ENCODE assay signal across 25 cellular contexts in the genomic region with DNA sequence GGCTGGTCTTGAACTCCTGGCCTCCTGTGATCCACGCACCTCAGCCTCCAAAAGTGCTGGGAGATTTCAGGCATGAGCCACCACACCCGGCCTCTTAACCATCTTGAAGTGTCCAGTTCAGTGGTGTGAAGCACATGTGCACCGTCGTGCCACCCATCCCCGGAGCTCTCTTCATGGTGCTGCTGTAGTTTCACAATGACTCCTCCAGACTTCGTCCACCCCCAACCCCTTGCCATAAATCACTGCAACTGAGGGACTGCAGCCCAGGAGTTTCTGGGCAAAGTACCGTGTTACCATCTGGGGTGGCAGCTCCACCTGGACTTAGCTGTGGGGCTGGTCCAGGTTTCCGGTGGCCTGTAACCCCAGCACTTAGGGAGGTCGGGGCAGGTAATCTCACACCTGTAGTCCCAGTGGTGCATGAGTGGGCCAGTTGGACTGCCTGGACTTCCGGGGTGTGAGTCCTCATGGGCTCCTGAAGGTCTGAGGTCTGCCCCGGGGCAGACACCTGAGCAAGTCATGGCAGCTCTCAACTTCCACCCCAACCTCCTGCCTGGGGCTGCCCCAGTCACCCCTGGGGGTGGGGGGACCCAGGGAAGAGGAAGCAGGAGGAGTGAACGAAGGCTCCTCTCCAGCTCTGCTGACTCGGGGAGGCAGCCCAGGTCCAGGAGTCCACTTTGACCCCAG. TPM values are rescaled to one million over a fixed set of nuclear protein-coding genes. Genes with fewer than 3 reads are reported as not detected.
DNase-seq lines count a peak whose midpoint lies in the region; ATAC-seq and TF ChIP-seq lines count a peak whose summit lies in the region.
"Had no signal": no experiment of that assay in that cellular context is flagged by ENCODE, and none has a peak within 500 bp of the region (broad histone marks: within the 10 kb centered on the region; RNA-seq: fewer than 3 reads in every experiment).

No MANE protein-coding gene starts in this region.

- TF ChIP-seq POLR2A in adrenal gland (IDR thresholded peaks at IDR 0.05): no peak

- peaks cover 0 to 5% (median 0%) of the 10 kb centered on the region in 5 donors for H3K27me3 Mint-ChIP-seq in naive thymus-derived CD8-positive, alpha-beta T cell
- H3K27me3 Mint-ChIP-seq: activated CD4-positive, alpha-beta T cell treated with anti-CD3 and anti-CD28 coated beads for 36 hours; CD4-positive, alpha-beta memory T cell; naive B cell; stimulated activated naive CD8-positive, alpha-beta T cell treated with anti-CD3 and anti-CD28 coated beads, Interleukin-15, Interleukin-2, amounts not matched to agents 100 ng/mL and 50 ng/mL, for 24 hours had no signal

- no peaks in the 10 kb centered on the region for H3K9me3 ChIP-seq in HEK293 (ENCODE audit: control insufficient read depth, insufficient read depth, low read depth, low read length)
- H3K9me3 ChIP-seq in adrenal gland (replicated peaks in 1 of 3): no peaks in the 10 kb centered on the region
- H3K9me3 ChIP-seq: body of pancreas, transverse colon had no signal

- peak overlapping the region in 1 of 10 donors; percentile 10 for H3K4me3 Mint-ChIP-seq in naive thymus-derived CD8-positive, alpha-beta T cell
- H3K4me3 Mint-ChIP-seq: activated CD4-positive, alpha-beta T cell treated with anti-CD3 and anti-CD28 coated beads for 36 hours; activated naive CD8-positive, alpha-beta T cell treated with anti-CD3 and anti-CD28 coated beads, Interleukin-2, amount 10 ng/mL, durations not matched to agents 7 days and 5 days; CD4-positive, alpha-beta memory T cell; naive B cell; stimulated activated naive CD8-positive, alpha-beta T cell treated with anti-CD3 and anti-CD28 coated beads, Interleukin-15, Interleukin-2, amounts not matched to agents 100 ng/mL and 50 ng/mL, for 24 hours had no signal

- no peaks in the 10 kb centered on the region for H3K36me3 ChIP-seq in HEK293 (ENCODE audit: control insufficient read depth in 2 of 2, insufficient read depth in 1 of 2, low read length in 2 of 2)
- H3K36me3 ChIP-seq in adrenal gland (replicated peaks in 1 of 2): no peaks in the 10 kb centered on the region
- H3K36me3 ChIP-seq: transverse colon had no signal

- intact Hi-C loops in adrenal gland (cut with DNase I): no loop called here

- no peak overlapping the region for H3K27ac ChIP-seq in HEK293 (ENCODE audit: extremely low read depth, low read depth, low read length)
- peak overlapping the region; percentile 39 for H3K27ac ChIP-seq in RWPE1
- H3K27ac ChIP-seq in adrenal gland: no peak overlapping the region
- H3K27ac ChIP-seq: body of pancreas, coronary artery, transverse colon had no signal

- DNase-seq in GM13977 (ENCODE audit: low spot score): peak; percentile 50
- peak; percentile 76 for DNase-seq in RWPE1 (ENCODE audit: low spot score)
- DNase-seq in hepatic stellate cell (ENCODE audit: low spot score): peak; percentile 3
- no peak for DNase-seq in HEK293T (ENCODE audit: extremely low spot score)
- DNase-seq in adrenal gland: no peak
- DNase-seq in stimulated activated CD4-positive, alpha-beta T cell treated with anti-CD3 and anti-CD28 coated beads, Interleukin-4, amount 100 ng/mL, for 1 hour: no peak
- no peak for DNase-seq in naive thymus-derived CD8-positive, alpha-beta T cell
- DNase-seq: activated CD4-positive, alpha-beta T cell treated with anti-CD3 and anti-CD28 coated beads for 36 hours; activated naive CD8-positive, alpha-beta T cell treated with anti-CD3 and anti-CD28 coated beads, Interleukin-2, amount 10 ng/mL, durations not matched to agents 7 days and 5 days; body of pancreas; CD4-positive, alpha-beta memory T cell; DMS153; foreskin fibroblast; GF-D8; hypothalamus; kidney; mesenchymal stem cell; naive B cell; NCI-H1417 treated with DMSO at 0.1 percent for 48 hours; NCI-H226; transverse colon had no signal

- POLR2A ChIA-PET in HEK293 (lab: Yijun Ruan, JAX) (interaction anchor here (1.8 kb wide), 1 partner anchor 98 kb away, joined by 5 read pairs; a partner anchor contains a TSS), RWPE1 (lab: Yijun Ruan, JAX; ENCODE audit: low non-redundant PET) (interaction anchor here (0.7 kb wide), 1 partner anchor 19 kb away, joined by 5 read pairs; no protein-coding TSS in a partner anchor), HEK293T (lab: Yijun Ruan, JAX) (interaction anchor here (2.2 kb wide), 1 partner anchor 48 kb away, joined by 5 read pairs; a partner anchor contains a TSS)
- POLR2A ChIA-PET in naive thymus-derived CD8-positive, alpha-beta T cell (lab: Charles Lee): interaction anchor here (0.6 to 4.4 kb wide), 2 partner anchors 10 to 34 kb away, joined by 3 to 22 read pairs; no protein-coding TSS in a partner anchor

- peaks cover 22 to 35% (median 32%) of the 10 kb centered on the region in 4 donors for H3K4me1 Mint-ChIP-seq in naive thymus-derived CD8-positive, alpha-beta T cell

- in situ Hi-C loops in GM13977 (cut with MboI; ENCODE audit: low pct_unique_long_range_greater_than_20kb, low sequenced_read_pairs, unreplicated experiment): no loop called here

- no peaks in the 10 kb centered on the region for H3K36me3 Mint-ChIP-seq in naive thymus-derived CD8-positive, alpha-beta T cell
- H3K36me3 Mint-ChIP-seq: activated naive CD8-positive, alpha-beta T cell treated with anti-CD3 and anti-CD28 coated beads, Interleukin-2, amount 10 ng/mL, durations not matched to agents 7 days and 5 days; CD4-positive, alpha-beta memory T cell; naive B cell had no signal

- CTCF ChIA-PET in HEK293 (lab: Yijun Ruan, JAX): interaction anchor here (2.2 to 2.4 kb wide), 2 partner anchors 14 to 31 kb away, joined by 7 to 12 read pairs; no protein-coding TSS in a partner anchor
- CTCF ChIA-PET in RWPE1 (lab: Yijun Ruan, JAX): interaction anchor here (0.6 to 6.2 kb wide), 3 partner anchors 14 to 30 kb away, joined by 5 to 49 read pairs (median 6); no protein-coding TSS in a partner anchor
- CTCF ChIA-PET in HEK293T (lab: Yijun Ruan, JAX): interaction anchor here (1.0 kb wide), 1 partner anchor 15 kb away, joined by 4 read pairs; no protein-coding TSS in a partner anchor

- TF ChIP-seq CTCF in GM13977 (IDR thresholded peaks at IDR 0.05; ENCODE audit: extremely low read depth, insufficient read depth, missing control alignments): no peak
- TF ChIP-seq CTCF in HEK293 (tag by site-specific recombination; IDR thresholded peaks at IDR 0.05): no peak
- no peak for TF ChIP-seq CTCF in RWPE1 (conservative IDR thresholded peaks at IDR 0.05; ENCODE audit: low read depth)
- TF ChIP-seq CTCF in adrenal gland (IDR thresholded peaks at IDR 0.05): no peak

- H3K4me3 ChIP-seq in HEK293 (ENCODE audit: low read depth, low read length): no peak overlapping the region
- no peak overlapping the region for H3K4me3 ChIP-seq in adrenal gland
- H3K4me3 ChIP-seq: body of pancreas, coronary artery, transverse colon had no signal

- 74 to 84% (median 78%) methylated on average over 6 to 13 of the region's 13 CpGs for WGBS in adrenal gland, 4 donors

- H3K4me1 ChIP-seq in HEK293 (ENCODE audit: control insufficient read depth, insufficient read depth, low read length): no peaks in the 10 kb centered on the region
- no peaks in the 10 kb centered on the region for H3K4me1 ChIP-seq in adrenal gland (replicated peaks in 1 of 2)
- H3K4me1 ChIP-seq: body of pancreas had no signal

- no peak for ATAC-seq in naive thymus-derived CD8-positive, alpha-beta T cell
- ATAC-seq: activated CD4-positive, alpha-beta T cell treated with anti-CD3 and anti-CD28 coated beads for 36 hours; body of pancreas; SK-N-SH treated with all-trans-retinoic acid at 6 μM for 48 hours had no signal

- no peaks in the 10 kb centered on the region for H3K27me3 ChIP-seq in adrenal gland
- H3K27me3 ChIP-seq: body of pancreas had no signal

- peak overlapping the region in 3 of 10 donors; percentile 17 to 34 (median 31) for H3K27ac Mint-ChIP-seq in naive thymus-derived CD8-positive, alpha-beta T cell
- H3K27ac Mint-ChIP-seq: activated CD4-positive, alpha-beta T cell treated with anti-CD3 and anti-CD28 coated beads for 36 hours; activated naive CD8-positive, alpha-beta T cell treated with anti-CD3 and anti-CD28 coated beads, Interleukin-2, amount 10 ng/mL, durations not matched to agents 7 days and 5 days; naive B cell; stimulated activated naive CD8-positive, alpha-beta T cell treated with anti-CD3 and anti-CD28 coated beads, Interleukin-15, Interleukin-2, amounts not matched to agents 100 ng/mL and 50 ng/mL, for 24 hours had no signal

- no peaks in the 10 kb centered on the region for H3K9me3 Mint-ChIP-seq in naive thymus-derived CD8-positive, alpha-beta T cell
- H3K9me3 Mint-ChIP-seq: activated naive CD8-positive, alpha-beta T cell treated with anti-CD3 and anti-CD28 coated beads, Interleukin-2, amount 10 ng/mL, durations not matched to agents 7 days and 5 days; CD4-positive, alpha-beta memory T cell; naive B cell; stimulated activated naive CD8-positive, alpha-beta T cell treated with anti-CD3 and anti-CD28 coated beads, Interleukin-15, Interleukin-2, amounts not matched to agents 100 ng/mL and 50 ng/mL, for 24 hours had no signal

TF ChIP-seq in HEK293T, 16 proteins besides CTCF, POLR2A, EP300 and RAD21 (continues in another document):
- TF ChIP-seq TARDBP (IDR thresholded peaks at IDR 0.05) (no peak), FOXK2 (IDR thresholded peaks at IDR 0.05) (no peak), ARNT (IDR thresholded peaks at IDR 0.05) (no peak), LEF1 (IDR thresholded peaks at IDR 0.05; ENCODE audit: borderline replicate concordance) (no peak), NFRKB (IDR thresholded peaks at IDR 0.05) (no peak)
- TF ChIP-seq, protein P1, sequence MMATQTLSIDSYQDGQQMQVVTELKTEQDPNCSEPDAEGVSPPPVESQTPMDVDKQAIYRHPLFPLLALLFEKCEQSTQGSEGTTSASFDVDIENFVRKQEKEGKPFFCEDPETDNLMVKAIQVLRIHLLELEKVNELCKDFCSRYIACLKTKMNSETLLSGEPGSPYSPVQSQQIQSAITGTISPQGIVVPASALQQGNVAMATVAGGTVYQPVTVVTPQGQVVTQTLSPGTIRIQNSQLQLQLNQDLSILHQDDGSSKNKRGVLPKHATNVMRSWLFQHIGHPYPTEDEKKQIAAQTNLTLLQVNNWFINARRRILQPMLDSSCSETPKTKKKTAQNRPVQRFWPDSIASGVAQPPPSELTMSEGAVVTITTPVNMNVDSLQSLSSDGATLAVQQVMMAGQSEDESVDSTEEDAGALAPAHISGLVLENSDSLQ (IDR thresholded peaks at IDR 0.05): no peak

RNA-seq across cellular contexts. Expression of a gene that starts 6.6 kb away (rescaled TPM):
- 1 to 10 TPM in 3 of 8 donors, under 1 TPM in 5; 0.39 to 1.8 (median 0.87) TPM for total RNA-seq in adrenal gland
- 1 to 10 TPM in 1 of 3 donors, under 1 TPM in 2; 0.31 to 2.6 (median 0.88) TPM for polyA plus RNA-seq in adrenal gland
- 1 to 10 TPM; 7.0 to 7.2 TPM for total RNA-seq in naive thymus-derived CD8-positive, alpha-beta T cell
- polyA plus RNA-seq in naive thymus-derived CD8-positive, alpha-beta T cell: 1 to 10 TPM; 1.6 to 5.5 (median 2.0) TPM

RNA-seq across cellular contexts. Expression of a gene that starts 24.1 kb away (rescaled TPM):
- 10 to 100 TPM; 34.8 to 51.4 (median 40.3) TPM for total RNA-seq in adrenal gland
- 10 to 100 TPM; 28.1 to 36.7 (median 35.5) TPM for polyA plus RNA-seq in adrenal gland
- 10 to 100 TPM; 33.7 to 33.8 TPM for total RNA-seq in naive thymus-derived CD8-positive, alpha-beta T cell
- 10 to 100 TPM; 24.9 to 39.0 (median 36.8) TPM for polyA plus RNA-seq in naive thymus-derived CD8-positive, alpha-beta T cell

RNA-seq across cellular contexts. Expression of a gene that starts 47.0 kb away (rescaled TPM):
- total RNA-seq in adrenal gland: 100 to 1,000 TPM in 6 of 8 donors, 10 to 100 TPM in 2; 70.6 to 269 (median 133) TPM
- polyA plus RNA-seq in adrenal gland: 100 to 1,000 TPM in 1 of 3 donors, 10 to 100 TPM in 2; 65.2 to 106 (median 68.6) TPM
- 10 to 100 TPM; 79.3 to 85.4 TPM for total RNA-seq in naive thymus-derived CD8-positive, alpha-beta T cell
- polyA plus RNA-seq in naive thymus-derived CD8-positive, alpha-beta T cell: 100 to 1,000 TPM; 238 to 276 (median 270) TPM

Comparison
In these comparisons a context has a peak if more than half of its experiments do, and no peak if none do; other contexts are left out.
1. DNase-seq: peak in GM13977 (single experiment), RWPE1 (single experiment) and hepatic stellate cell (single experiment); none in HEK293T (single experiment), adrenal gland (0 of 7), stimulated activated CD4-positive, alpha-beta T cell treated with anti-CD3 and anti-CD28 coated beads, Interleukin-4, amount 100 ng/mL, for 1 hour (single experiment) and naive thymus-derived CD8-positive, alpha-beta T cell (0 of 10).